Comparison of ENCODE assay signal across 1 cellular context in the genomic region with DNA sequence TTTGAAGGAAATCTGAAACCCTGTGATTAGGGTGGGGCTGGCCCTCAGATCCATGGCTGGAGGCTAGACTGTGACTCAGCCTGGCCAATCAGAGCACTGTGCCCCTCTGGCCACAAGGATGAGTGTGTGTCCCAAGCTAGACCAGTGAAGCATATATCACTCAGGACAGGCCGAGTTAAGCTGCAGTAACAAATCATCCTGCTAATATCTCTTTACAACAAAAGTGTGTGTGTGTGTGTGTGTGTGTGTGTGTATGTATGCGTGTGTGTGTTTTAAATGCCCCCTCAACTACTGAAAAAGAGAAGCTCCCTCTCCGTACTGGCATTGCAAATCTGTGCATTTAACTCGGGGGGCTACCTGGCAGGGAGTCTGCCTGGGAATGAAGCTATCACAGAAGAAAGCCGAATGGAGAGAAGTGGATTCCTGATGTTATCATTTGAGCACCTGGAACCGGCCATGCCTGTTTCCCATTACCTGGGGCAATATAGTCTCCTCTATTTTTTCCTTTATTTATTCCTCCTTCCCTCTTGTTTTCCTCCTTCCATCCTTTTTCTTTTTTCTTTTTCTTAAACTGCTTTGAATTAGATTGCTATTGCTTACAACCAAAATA.
TF ChIP-seq lines count a peak whose summit lies in the region.

No MANE protein-coding gene starts in this region.

TF ChIP-seq in K562, 482 proteins besides CTCF, POLR2A, EP300 and RAD21 (continued from another document):
- TF ChIP-seq, protein P1, sequence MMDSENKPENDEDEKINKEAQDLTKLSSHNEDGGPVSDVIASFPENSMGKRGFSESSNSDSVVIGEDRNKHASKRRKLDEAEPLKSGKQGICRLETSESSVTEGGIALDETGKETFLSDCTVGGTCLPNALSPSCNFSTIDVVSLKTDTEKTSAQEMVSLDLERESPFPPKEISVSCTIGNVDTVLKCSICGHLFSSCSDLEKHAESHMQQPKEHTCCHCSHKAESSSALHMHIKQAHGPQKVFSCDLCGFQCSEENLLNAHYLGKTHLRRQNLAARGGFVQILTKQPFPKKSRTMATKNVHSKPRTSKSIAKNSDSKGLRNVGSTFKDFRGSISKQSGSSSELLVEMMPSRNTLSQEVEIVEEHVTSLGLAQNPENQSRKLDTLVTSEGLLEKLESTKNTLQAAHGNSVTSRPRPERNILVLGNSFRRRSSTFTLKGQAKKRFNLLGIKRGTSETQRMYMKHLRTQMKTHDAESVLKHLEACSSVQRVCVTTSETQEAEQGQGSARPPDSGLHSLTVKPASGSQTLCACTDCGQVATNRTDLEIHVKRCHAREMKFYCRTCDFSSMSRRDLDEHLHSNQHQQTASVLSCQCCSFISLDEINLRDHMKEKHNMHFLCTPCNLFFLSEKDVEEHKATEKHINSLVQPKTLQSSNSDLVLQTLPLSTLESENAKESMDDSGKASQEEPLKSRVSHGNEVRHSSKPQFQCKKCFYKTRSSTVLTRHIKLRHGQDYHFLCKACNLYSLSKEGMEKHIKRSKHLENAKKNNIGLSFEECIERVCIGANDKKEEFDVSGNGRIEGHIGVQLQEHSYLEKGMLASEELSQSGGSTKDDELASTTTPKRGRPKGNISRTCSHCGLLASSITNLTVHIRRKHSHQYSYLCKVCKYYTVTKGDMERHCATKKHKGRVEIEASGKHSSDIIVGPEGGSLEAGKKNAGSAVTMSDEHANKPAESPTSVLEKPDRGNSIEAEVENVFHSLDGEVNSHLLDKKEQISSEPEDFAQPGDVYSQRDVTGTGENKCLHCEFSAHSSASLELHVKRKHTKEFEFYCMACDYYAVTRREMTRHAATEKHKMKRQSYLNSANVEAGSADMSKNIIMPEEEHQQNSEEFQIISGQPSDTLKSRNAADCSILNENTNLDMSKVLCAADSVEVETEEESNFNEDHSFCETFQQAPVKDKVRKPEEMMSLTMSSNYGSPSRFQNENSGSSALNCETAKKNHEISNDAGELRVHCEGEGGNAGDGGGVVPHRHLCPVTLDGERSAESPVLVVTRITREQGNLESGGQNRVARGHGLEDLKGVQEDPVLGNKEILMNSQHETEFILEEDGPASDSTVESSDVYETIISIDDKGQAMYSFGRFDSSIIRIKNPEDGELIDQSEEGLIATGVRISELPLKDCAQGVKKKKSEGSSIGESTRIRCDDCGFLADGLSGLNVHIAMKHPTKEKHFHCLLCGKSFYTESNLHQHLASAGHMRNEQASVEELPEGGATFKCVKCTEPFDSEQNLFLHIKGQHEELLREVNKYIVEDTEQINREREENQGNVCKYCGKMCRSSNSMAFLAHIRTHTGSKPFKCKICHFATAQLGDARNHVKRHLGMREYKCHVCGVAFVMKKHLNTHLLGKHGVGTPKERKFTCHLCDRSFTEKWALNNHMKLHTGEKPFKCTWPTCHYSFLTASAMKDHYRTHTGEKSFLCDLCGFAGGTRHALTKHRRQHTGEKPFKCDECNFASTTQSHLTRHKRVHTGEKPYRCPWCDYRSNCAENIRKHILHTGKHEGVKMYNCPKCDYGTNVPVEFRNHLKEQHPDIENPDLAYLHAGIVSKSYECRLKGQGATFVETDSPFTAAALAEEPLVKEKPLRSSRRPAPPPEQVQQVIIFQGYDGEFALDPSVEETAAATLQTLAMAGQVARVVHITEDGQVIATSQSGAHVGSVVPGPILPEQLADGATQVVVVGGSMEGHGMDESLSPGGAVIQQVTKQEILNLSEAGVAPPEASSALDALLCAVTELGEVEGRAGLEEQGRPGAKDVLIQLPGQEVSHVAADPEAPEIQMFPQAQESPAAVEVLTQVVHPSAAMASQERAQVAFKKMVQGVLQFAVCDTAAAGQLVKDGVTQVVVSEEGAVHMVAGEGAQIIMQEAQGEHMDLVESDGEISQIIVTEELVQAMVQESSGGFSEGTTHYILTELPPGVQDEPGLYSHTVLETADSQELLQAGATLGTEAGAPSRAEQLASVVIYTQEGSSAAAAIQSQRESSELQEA (IDR thresholded peaks at IDR 0.05; ENCODE audit: low read depth), result 0 out of 2 replicates have a peak, but pooled peaks have one; percentile 17
